9 cellular contexts compared by ENCODE assay signal in genomic region chr16:10752843-10753523, GRCh38. TPM values are rescaled to one million over a fixed set of nuclear protein-coding genes. Genes with fewer than 3 reads are reported as not detected.
DNase-seq lines count a peak whose midpoint lies in the region; ATAC-seq and TF ChIP-seq lines count a peak whose summit lies in the region.
"Had no signal": no experiment of that assay in that cellular context is flagged by ENCODE, and none has a peak within 500 bp of the region (broad histone marks: within the 10 kb centered on the region; RNA-seq: fewer than 3 reads in every experiment).

No MANE protein-coding gene starts in this region.

- H3K27ac Mint-ChIP-seq in stimulated activated memory B cell treated with anti-CD40 and anti-IgM and Interleukin-4, amounts not matched to agents 10 μg/mL and 1 μg/mL and 100 μg/mL, for 72 hours = peak overlapping the region; percentile 83
- no peak overlapping the region for H3K27ac Mint-ChIP-seq in T-helper 2 cell treated with Interferon-gamma antibody and Interleukin-4, amounts not matched to agents 5 μg/mL and 100 μg/mL, for 36 hours

- no peak overlapping the region for H3K4me3 ChIP-seq in colonic mucosa

- peaks cover 7% of the 10 kb centered on the region for H3K36me3 ChIP-seq in colonic mucosa

- peaks cover 64% of the 10 kb centered on the region for H3K36me3 Mint-ChIP-seq in stimulated activated memory B cell treated with anti-CD40 and anti-IgM and Interleukin-4, amounts not matched to agents 10 μg/mL and 1 μg/mL and 100 μg/mL, for 72 hours
- peaks cover 37% of the 10 kb centered on the region for H3K36me3 Mint-ChIP-seq in T-helper 2 cell treated with Interferon-gamma antibody and Interleukin-4, amounts not matched to agents 5 μg/mL and 100 μg/mL, for 36 hours (ENCODE audit: low read depth)

- H3K9ac ChIP-seq in colonic mucosa (ENCODE audit: low read depth in 2 of 2, low read length in 2 of 2) = no peak overlapping the region

- peak; percentile 46 for DNase-seq in colonic mucosa
- no peak for DNase-seq in T-helper 2 cell treated with Interferon-gamma antibody and Interleukin-4, amounts not matched to agents 5 μg/mL and 100 μg/mL, for 36 hours (ENCODE audit: low spot score)
- DNase-seq in GF-D8 (lab: John Stamatoyannopoulos, UW) = no peak
- no peak for DNase-seq in OCI-M1 (lab: John Stamatoyannopoulos, UW)
- DNase-seq in cerebellum (ENCODE audit: low spot score) = no peak
- DNase-seq: NCI-H524 treated with DMSO at 0.1 percent for 48 hours had no signal

- peaks cover 58% of the 10 kb centered on the region for H3K4me1 Mint-ChIP-seq in stimulated activated memory B cell treated with anti-CD40 and anti-IgM and Interleukin-4, amounts not matched to agents 10 μg/mL and 1 μg/mL and 100 μg/mL, for 72 hours
- H3K4me1 Mint-ChIP-seq in T-helper 2 cell treated with Interferon-gamma antibody and Interleukin-4, amounts not matched to agents 5 μg/mL and 100 μg/mL, for 36 hours (ENCODE audit: low read depth) = peaks cover 3% of the 10 kb centered on the region

- H3K9me3 ChIP-seq in colonic mucosa = no peaks in the 10 kb centered on the region

- intact Hi-C loops in colonic mucosa (cut with DNase I) = no loop called here

- H3K4me1 ChIP-seq in colonic mucosa = no peaks in the 10 kb centered on the region

- no peaks in the 10 kb centered on the region for H3K27me3 Mint-ChIP-seq in stimulated activated memory B cell treated with anti-CD40 and anti-IgM and Interleukin-4, amounts not matched to agents 10 μg/mL and 1 μg/mL and 100 μg/mL, for 72 hours
- no peaks in the 10 kb centered on the region for H3K27me3 Mint-ChIP-seq in T-helper 2 cell treated with Interferon-gamma antibody and Interleukin-4, amounts not matched to agents 5 μg/mL and 100 μg/mL, for 36 hours (ENCODE audit: low read depth)

- TF ChIP-seq CTCF in colonic mucosa (IDR thresholded peaks at IDR 0.05) = no peak

- peak overlapping the region; percentile 42 for H3K4me3 Mint-ChIP-seq in stimulated activated memory B cell treated with anti-CD40 and anti-IgM and Interleukin-4, amounts not matched to agents 10 μg/mL and 1 μg/mL and 100 μg/mL, for 72 hours
- no peak overlapping the region for H3K4me3 Mint-ChIP-seq in T-helper 2 cell treated with Interferon-gamma antibody and Interleukin-4, amounts not matched to agents 5 μg/mL and 100 μg/mL, for 36 hours

- H3K27ac ChIP-seq in colonic mucosa = no peak overlapping the region

- H3K9me3 Mint-ChIP-seq in stimulated activated memory B cell treated with anti-CD40 and anti-IgM and Interleukin-4, amounts not matched to agents 10 μg/mL and 1 μg/mL and 100 μg/mL, for 72 hours = no peaks in the 10 kb centered on the region
- H3K9me3 Mint-ChIP-seq in T-helper 2 cell treated with Interferon-gamma antibody and Interleukin-4, amounts not matched to agents 5 μg/mL and 100 μg/mL, for 36 hours = no peaks in the 10 kb centered on the region

- ATAC-seq in GM19455 (IDR thresholded peaks at IDR 0.05; ENCODE audit: unreplicated experiment) = peak; percentile 47
- peak; percentile 74 for ATAC-seq in HG03432 (IDR thresholded peaks at IDR 0.05; ENCODE audit: unreplicated experiment)
- ATAC-seq in stimulated activated memory B cell treated with anti-CD40 and anti-IgM and Interleukin-4, amounts not matched to agents 10 μg/mL and 1 μg/mL and 100 μg/mL, for 72 hours = peak; percentile 93

- no peaks in the 10 kb centered on the region for H3K27me3 ChIP-seq in colonic mucosa

RNA-seq across cellular contexts. Expression of gene NUBP1, which starts 9.3 kb away (rescaled TPM):
- total RNA-seq in colonic mucosa = 10 to 100 TPM; 28.4 to 28.7 TPM
- total RNA-seq in cerebellum = 8.7 TPM

RNA-seq across cellular contexts. Expression of gene TEKT5, which starts 58.3 kb away (rescaled TPM):
- total RNA-seq in colonic mucosa (under 1 TPM; 0.21 to 0.82 TPM), cerebellum (not detected)
